Comparison of ENCODE assay signal across 2 cellular contexts in the genomic region with DNA sequence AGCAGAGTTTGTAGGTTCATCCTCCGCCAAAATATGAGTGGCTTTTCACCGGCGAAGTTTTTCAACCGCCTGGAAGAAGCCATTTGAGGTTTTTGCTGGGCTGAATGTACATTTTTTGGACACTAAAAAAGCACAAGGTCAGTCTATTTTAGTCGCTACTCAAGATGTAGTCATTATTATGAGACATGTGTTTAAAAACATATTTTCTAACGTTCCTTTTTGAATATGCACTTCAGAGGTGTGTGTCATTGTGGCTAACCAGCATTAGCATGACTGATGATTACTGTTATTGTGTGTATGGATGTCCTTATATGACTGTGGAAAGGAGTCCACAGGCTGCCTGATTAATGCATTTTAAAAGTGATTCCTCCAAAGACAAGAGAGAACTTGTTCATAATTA.
TF ChIP-seq lines count a peak whose summit lies in the region.

No MANE protein-coding gene starts in this region.

TF ChIP-seq in IMR-90, 13 proteins besides CTCF, POLR2A, EP300 and RAD21:
- TF ChIP-seq RFX5 (IDR thresholded peaks at IDR 0.05; ENCODE audit: low read depth, low read length) (no peak), MXI1 (IDR thresholded peaks at IDR 0.05; ENCODE audit: borderline replicate concordance, low read depth, low read length) (no peak), BHLHE40 (IDR thresholded peaks at IDR 0.05; ENCODE audit: low read depth, low read length) (no peak), SMC3 (IDR thresholded peaks at IDR 0.05; ENCODE audit: low read depth, low read length) (peak; percentile 5; the same call in 1 of the 2 replicates), FOS (IDR thresholded peaks at IDR 0.05; ENCODE audit: low read depth, low read length) (no peak), RCOR1 (IDR thresholded peaks at IDR 0.05; ENCODE audit: insufficient replicate concordance, low read length) (no peak), MAFK (IDR thresholded peaks at IDR 0.05; ENCODE audit: low read depth, low read length) (peak; percentile 62), CHD1 (IDR thresholded peaks at IDR 0.05; ENCODE audit: low read depth, low read length) (no peak), MAZ (IDR thresholded peaks at IDR 0.05; ENCODE audit: borderline replicate concordance, low read depth, low read length) (no peak), CEBPB (IDR thresholded peaks at IDR 0.05; ENCODE audit: low read depth, low read length) (no peak), NFE2L2 (IDR thresholded peaks at IDR 0.05; ENCODE audit: low read depth, low read length) (no peak)
- TF ChIP-seq, protein P1, sequence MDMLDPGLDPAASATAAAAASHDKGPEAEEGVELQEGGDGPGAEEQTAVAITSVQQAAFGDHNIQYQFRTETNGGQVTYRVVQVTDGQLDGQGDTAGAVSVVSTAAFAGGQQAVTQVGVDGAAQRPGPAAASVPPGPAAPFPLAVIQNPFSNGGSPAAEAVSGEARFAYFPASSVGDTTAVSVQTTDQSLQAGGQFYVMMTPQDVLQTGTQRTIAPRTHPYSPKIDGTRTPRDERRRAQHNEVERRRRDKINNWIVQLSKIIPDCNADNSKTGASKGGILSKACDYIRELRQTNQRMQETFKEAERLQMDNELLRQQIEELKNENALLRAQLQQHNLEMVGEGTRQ (IDR thresholded peaks at IDR 0.05; ENCODE audit: low read depth, low read length): no peak
- TF ChIP-seq, protein P2, sequence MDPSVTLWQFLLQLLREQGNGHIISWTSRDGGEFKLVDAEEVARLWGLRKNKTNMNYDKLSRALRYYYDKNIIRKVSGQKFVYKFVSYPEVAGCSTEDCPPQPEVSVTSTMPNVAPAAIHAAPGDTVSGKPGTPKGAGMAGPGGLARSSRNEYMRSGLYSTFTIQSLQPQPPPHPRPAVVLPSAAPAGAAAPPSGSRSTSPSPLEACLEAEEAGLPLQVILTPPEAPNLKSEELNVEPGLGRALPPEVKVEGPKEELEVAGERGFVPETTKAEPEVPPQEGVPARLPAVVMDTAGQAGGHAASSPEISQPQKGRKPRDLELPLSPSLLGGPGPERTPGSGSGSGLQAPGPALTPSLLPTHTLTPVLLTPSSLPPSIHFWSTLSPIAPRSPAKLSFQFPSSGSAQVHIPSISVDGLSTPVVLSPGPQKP (IDR thresholded peaks at IDR 0.05; ENCODE audit: borderline replicate concordance, low read depth, low read length): no peak

TF ChIP-seq in HepG2, 621 proteins besides CTCF, POLR2A, EP300 and RAD21:
- TF ChIP-seq RCOR2 (CRISPR knock-in tag; IDR thresholded peaks at IDR 0.05): no peak
- no peak for TF ChIP-seq FOXO1 (CRISPR knock-in tag; IDR thresholded peaks at IDR 0.05)
- no peak for TF ChIP-seq RFXAP (CRISPR knock-in tag; IDR thresholded peaks at IDR 0.05; ENCODE audit: borderline replicate concordance)
- no peak for TF ChIP-seq XBP1 (CRISPR knock-in tag; IDR thresholded peaks at IDR 0.05)
- TF ChIP-seq ZNF724P (CRISPR knock-in tag; IDR thresholded peaks at IDR 0.05; ENCODE audit: borderline replicate concordance): no peak
